ENCODE assay signal across 1 cellular context in the genomic region with DNA sequence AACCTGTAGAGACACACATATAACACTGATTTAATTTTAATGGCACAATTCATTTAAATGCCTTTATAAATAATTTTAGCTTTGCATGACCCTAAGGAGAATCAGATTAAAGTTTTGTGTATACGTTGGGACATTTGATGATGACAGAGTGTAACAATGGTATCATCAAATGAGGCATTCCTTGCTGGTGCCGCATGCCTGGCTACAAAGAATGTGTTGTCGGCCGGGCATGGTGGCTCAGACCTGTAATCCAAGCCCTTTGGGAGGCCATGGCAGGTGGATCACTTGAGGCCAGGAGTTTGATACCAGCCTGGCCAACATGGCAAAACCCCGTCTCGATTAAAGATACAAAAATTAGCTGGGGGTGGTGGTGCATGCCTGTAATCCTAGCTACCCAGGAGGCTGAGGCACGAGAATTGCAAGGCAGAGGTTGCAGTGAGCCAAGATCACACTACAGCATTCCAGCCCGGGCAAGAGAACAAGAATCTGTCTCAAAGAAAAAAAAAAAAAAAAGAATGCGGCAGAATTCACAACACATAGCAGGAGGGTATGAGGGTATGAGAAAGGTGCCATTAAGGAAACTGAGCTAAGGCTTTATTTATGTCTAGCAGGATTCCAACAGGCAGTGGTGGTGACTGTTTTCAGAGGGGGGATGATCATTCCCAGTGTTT.
TF ChIP-seq lines count a peak whose summit lies in the region.

No MANE protein-coding gene starts in this region.

TF ChIP-seq in IMR-90, 13 proteins besides CTCF, POLR2A, EP300 and RAD21 (continued from another document):
- TF ChIP-seq, protein P1, sequence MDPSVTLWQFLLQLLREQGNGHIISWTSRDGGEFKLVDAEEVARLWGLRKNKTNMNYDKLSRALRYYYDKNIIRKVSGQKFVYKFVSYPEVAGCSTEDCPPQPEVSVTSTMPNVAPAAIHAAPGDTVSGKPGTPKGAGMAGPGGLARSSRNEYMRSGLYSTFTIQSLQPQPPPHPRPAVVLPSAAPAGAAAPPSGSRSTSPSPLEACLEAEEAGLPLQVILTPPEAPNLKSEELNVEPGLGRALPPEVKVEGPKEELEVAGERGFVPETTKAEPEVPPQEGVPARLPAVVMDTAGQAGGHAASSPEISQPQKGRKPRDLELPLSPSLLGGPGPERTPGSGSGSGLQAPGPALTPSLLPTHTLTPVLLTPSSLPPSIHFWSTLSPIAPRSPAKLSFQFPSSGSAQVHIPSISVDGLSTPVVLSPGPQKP (IDR thresholded peaks at IDR 0.05; ENCODE audit: borderline replicate concordance, low read depth, low read length) = no peak
- no peak for TF ChIP-seq MAZ (IDR thresholded peaks at IDR 0.05; ENCODE audit: borderline replicate concordance, low read depth, low read length)
- TF ChIP-seq MXI1 (IDR thresholded peaks at IDR 0.05; ENCODE audit: borderline replicate concordance, low read depth, low read length) = no peak
TF ChIP-seq in IMR-90: peak in this region for 0.
